ENCODE assay signal across 23 cellular contexts in genomic region chr1:61922950-61923480, GRCh38.
DNase-seq lines count a peak whose midpoint lies in the region; ATAC-seq and TF ChIP-seq lines count a peak whose summit lies in the region.
"Had no signal": no experiment of that assay in that cellular context is flagged by ENCODE, and none has a peak within 500 bp of the region (broad histone marks: within the 10 kb centered on the region; RNA-seq: fewer than 3 reads in every experiment).

No MANE protein-coding gene starts in this region.

- no peak overlapping the region for H4K91ac ChIP-seq in trophoblast cell (ENCODE audit: low read depth, low read length)

- TF ChIP-seq CTCF in Panc1 (IDR thresholded peaks at IDR 0.05), result no peak
- TF ChIP-seq CTCF in endodermal cell (conservative IDR thresholded peaks at IDR 0.05), result no peak
- no peak for TF ChIP-seq CTCF in smooth muscle cell (IDR thresholded peaks at IDR 0.05; ENCODE audit: borderline replicate concordance, insufficient read depth, poor library complexity, severe bottlenecking)

- H2BK12ac ChIP-seq in trophoblast cell (ENCODE audit: low read length), result no peak overlapping the region

- H3K27ac ChIP-seq in Panc1 (ENCODE audit: low read length) (no peak overlapping the region), endodermal cell (ENCODE audit: low read depth, low read length) (no peak overlapping the region), trophoblast cell (ENCODE audit: low read depth, low read length) (no peak overlapping the region), smooth muscle cell (ENCODE audit: low read depth) (no peak overlapping the region)
- H3K27ac ChIP-seq: 22Rv1; A549; BLaER1 treated with 17β-estradiol and CSF1 and Interleukin-3, amounts not matched to agents 10 nM and 100 nM had no signal

- POLR2A ChIA-PET in Panc1 (lab: Charles Lee), result no interaction called here

- H3K27me3 Mint-ChIP-seq in endodermal cell (ENCODE audit: insufficient read depth), result no peaks in the 10 kb centered on the region
- H3K27me3 Mint-ChIP-seq: CD4-positive, alpha-beta T cell; CD8-positive, alpha-beta memory T cell had no signal

- H3K9ac ChIP-seq in endodermal cell (ENCODE audit: extremely low read depth, low read length, poor library complexity, severe bottlenecking) (no peak overlapping the region), trophoblast cell (ENCODE audit: low read length) (no peak overlapping the region), smooth muscle cell (ENCODE audit: low read depth) (no peak overlapping the region)
- H3K9ac ChIP-seq: BLaER1 treated with 17β-estradiol and CSF1 and Interleukin-3, amounts not matched to agents 10 nM and 100 nM had no signal

- in situ Hi-C loops in Panc1 (cut with HindIII; ENCODE audit: low pct_unique_long_range_greater_than_20kb, low sequenced_read_pairs), result no loop called here

- intact Hi-C loops in Panc1 (cut with micrococcal nuclease; ENCODE audit: unreplicated experiment), result no loop called here

- DNase-seq in Panc1 (ENCODE audit: low read depth, low spot score) (no peak), endodermal cell (no peak), trophoblast cell (peak; percentile 60 to 91), 8988T (no peak), smooth muscle cell (lab: John Stamatoyannopoulos, UW; ENCODE audit: unreplicated experiment) (no peak), NCI-H1436 treated with DMSO at 0.1 percent for 48 hours (lab: John Stamatoyannopoulos, UW) (no peak)
- DNase-seq: ACHN; AML-193; BE2C; CD4-positive, alpha-beta T cell; CD8-positive, alpha-beta memory T cell; DMS 273 treated with DMSO at 0.1 percent for 48 hours; DMS53; DMS79 treated with DMSO at 0.1 percent for 48 hours; GF-D8; GOT3 had no signal

- CTCF ChIA-PET in Panc1 (lab: Charles Lee), result no interaction called here

- no peak overlapping the region for H2AK5ac ChIP-seq in trophoblast cell (ENCODE audit: low read length)

- H2AFZ ChIP-seq in trophoblast cell (ENCODE audit: insufficient read depth, low read length, poor library complexity) (no peak overlapping the region), smooth muscle cell (ENCODE audit: low read depth) (no peak overlapping the region)

- no peaks in the 10 kb centered on the region for H3K9me3 ChIP-seq in Panc1 (ENCODE audit: control insufficient read depth, insufficient read depth, low read depth, low read length)
- H3K9me3 ChIP-seq in endodermal cell (ENCODE audit: control insufficient read depth, low read length), result peaks cover 11% of the 10 kb centered on the region
- H3K9me3 ChIP-seq in trophoblast cell (ENCODE audit: insufficient read depth, low read depth, low read length), result no peaks in the 10 kb centered on the region
- no peaks in the 10 kb centered on the region for H3K9me3 ChIP-seq in smooth muscle cell (replicated peaks; ENCODE audit: low read depth)
- H3K9me3 ChIP-seq: A549; BE2C; BLaER1 treated with 17β-estradiol and CSF1 and Interleukin-3, amounts not matched to agents 10 nM and 100 nM; HAP-1 had no signal

- H4K12ac ChIP-seq in trophoblast cell (ENCODE audit: low read depth, low read length), result no peak overlapping the region

- H2BK5ac ChIP-seq in trophoblast cell (ENCODE audit: low read depth, low read length, poor library complexity), result no peak overlapping the region

- no peaks in the 10 kb centered on the region for H3F3A ChIP-seq in smooth muscle cell (ENCODE audit: low read depth)

- 100% methylated on average over 2 of the region's 3 CpGs; no CpG with 5 or more reads in 1 of the 2 experiments for WGBS in endodermal cell (ENCODE audit: insufficient coverage in 1 of 2, insufficient read length in 1 of 2), 2 experiments
- no CpG with 5 or more reads among the region's 3 CpGs for WGBS in trophoblast cell (ENCODE audit: extremely low coverage, insufficient coverage, insufficient read length)
- WGBS in smooth muscle cell (ENCODE audit: low lambda C conversion rate), result 94% methylated on average over 3 of the region's 3 CpGs

- no peaks in the 10 kb centered on the region for H3K36me3 ChIP-seq in Panc1 (ENCODE audit: control insufficient read depth, insufficient read depth, low read length)
- H3K36me3 ChIP-seq in endodermal cell (ENCODE audit: control insufficient read depth, insufficient read depth, low read length), result peaks cover 13% of the 10 kb centered on the region
- H3K36me3 ChIP-seq in trophoblast cell (ENCODE audit: control insufficient read depth in 1 of 2, insufficient read depth in 2 of 2, low read length in 2 of 2), result peaks cover 4 to 6% of the 10 kb centered on the region in 2 experiments
- no peaks in the 10 kb centered on the region for H3K36me3 ChIP-seq in smooth muscle cell (ENCODE audit: low read depth)
- H3K36me3 ChIP-seq: BE2C; BLaER1 treated with 17β-estradiol and CSF1 and Interleukin-3, amounts not matched to agents 10 nM and 100 nM; HAP-1 had no signal

- H3K4me2 ChIP-seq in trophoblast cell (ENCODE audit: low read length), result no peak overlapping the region
- H3K4me2 ChIP-seq in smooth muscle cell, result no peak overlapping the region
- H3K4me2 ChIP-seq: A549; BLaER1 treated with 17β-estradiol and CSF1 and Interleukin-3, amounts not matched to agents 10 nM and 100 nM had no signal

- H3K9me3 Mint-ChIP-seq in endodermal cell, result peaks cover 6% of the 10 kb centered on the region
- H3K9me3 Mint-ChIP-seq: CD4-positive, alpha-beta T cell had no signal

- no peak overlapping the region for H4K8ac ChIP-seq in trophoblast cell (ENCODE audit: low read depth, low read length)

- H3K4me1 ChIP-seq in Panc1 (ENCODE audit: control insufficient read depth, insufficient read depth, low read length) (no peaks in the 10 kb centered on the region), endodermal cell (ENCODE audit: control insufficient read depth, insufficient read depth, low read length) (no peaks in the 10 kb centered on the region), trophoblast cell (ENCODE audit: control insufficient read depth in 1 of 2, insufficient read depth in 2 of 2, low read length in 2 of 2) (no peaks in the 10 kb centered on the region), smooth muscle cell (ENCODE audit: low read depth) (no peaks in the 10 kb centered on the region)
- H3K4me1 ChIP-seq: A549; BE2C; BLaER1 treated with 17β-estradiol and CSF1 and Interleukin-3, amounts not matched to agents 10 nM and 100 nM had no signal

- no peaks in the 10 kb centered on the region for H4K20me1 ChIP-seq in smooth muscle cell (ENCODE audit: low read depth)
- H4K20me1 ChIP-seq: BLaER1 treated with 17β-estradiol and CSF1 and Interleukin-3, amounts not matched to agents 10 nM and 100 nM had no signal

- H3K18ac ChIP-seq in trophoblast cell (ENCODE audit: low read length), result no peak overlapping the region

- no peak overlapping the region for H3K4me3 ChIP-seq in Panc1 (ENCODE audit: low read depth in 2 of 2, low read length in 2 of 2)
- no peak overlapping the region for H3K4me3 ChIP-seq in endodermal cell (ENCODE audit: low read length)
- no peak overlapping the region for H3K4me3 ChIP-seq in trophoblast cell (ENCODE audit: low read depth, low read length)
- H3K4me3 ChIP-seq in smooth muscle cell, result no peak overlapping the region
- H3K4me3 ChIP-seq: A549; BLaER1 treated with 17β-estradiol and CSF1 and Interleukin-3, amounts not matched to agents 10 nM and 100 nM; HAP-1 had no signal

- no peaks in the 10 kb centered on the region for H3K79me2 ChIP-seq in trophoblast cell (ENCODE audit: control insufficient read depth, insufficient read depth, low read length, poor library complexity)
- no peaks in the 10 kb centered on the region for H3K79me2 ChIP-seq in smooth muscle cell (ENCODE audit: low read depth)

- H3K79me1 ChIP-seq in trophoblast cell (ENCODE audit: low read length), result no peaks in the 10 kb centered on the region

- H3K14ac ChIP-seq in trophoblast cell (ENCODE audit: low read length), result no peak overlapping the region

- peak overlapping the region; percentile 6 for H3K27ac Mint-ChIP-seq in endodermal cell
- H3K27ac Mint-ChIP-seq: CD14-positive monocyte; CD4-positive, alpha-beta T cell had no signal

- no peak overlapping the region for H3K4me3 Mint-ChIP-seq in endodermal cell
- H3K4me3 Mint-ChIP-seq: CD14-positive monocyte; CD4-positive, alpha-beta T cell; CD8-positive, alpha-beta memory T cell had no signal

- peaks cover 6% of the 10 kb centered on the region for H3K4me1 Mint-ChIP-seq in endodermal cell
- H3K4me1 Mint-ChIP-seq: CD14-positive monocyte; CD8-positive, alpha-beta memory T cell had no signal

- H3K23ac ChIP-seq in trophoblast cell (ENCODE audit: low read length), result no peak overlapping the region

- BruUV-seq in Panc1 (replicated peaks; lab: Mats Ljungman, UMichigan), result TSS peak; percentile 20

- H3K36me3 Mint-ChIP-seq in endodermal cell (ENCODE audit: low read depth), result peaks cover 44% of the 10 kb centered on the region
- H3K36me3 Mint-ChIP-seq: CD14-positive monocyte had no signal

- no peak overlapping the region for H2BK120ac ChIP-seq in trophoblast cell (ENCODE audit: insufficient read depth, low read length, poor library complexity)

- ATAC-seq in GM21619 (IDR thresholded peaks at IDR 0.05; ENCODE audit: unreplicated experiment) (peak; percentile 47), Panc1 (no peak), GM19463 (IDR thresholded peaks at IDR 0.05; ENCODE audit: unreplicated experiment) (no peak)
- ATAC-seq: A549 had no signal

- no peaks in the 10 kb centered on the region for H3K27me3 ChIP-seq in Panc1 (ENCODE audit: control insufficient read depth, insufficient read depth, low read length)
- H3K27me3 ChIP-seq in endodermal cell (ENCODE audit: control insufficient read depth, insufficient read depth, low read length, poor library complexity, severe bottlenecking), result no peaks in the 10 kb centered on the region
- no peaks in the 10 kb centered on the region for H3K27me3 ChIP-seq in trophoblast cell (ENCODE audit: insufficient read depth, low read length)
- H3K27me3 ChIP-seq in smooth muscle cell (ENCODE audit: low read depth), result no peaks in the 10 kb centered on the region
- H3K27me3 ChIP-seq: BE2C; BLaER1 treated with 17β-estradiol and CSF1 and Interleukin-3, amounts not matched to agents 10 nM and 100 nM had no signal

- no peak overlapping the region for H3K4ac ChIP-seq in trophoblast cell (ENCODE audit: low read depth, low read length)

Comparison
In these comparisons a context has a peak if more than half of its experiments do, and no peak if none do; other contexts are left out.
1. DNase-seq: peak in trophoblast cell (2 of 2); none in Panc1 (single experiment), endodermal cell (single experiment), 8988T (single experiment), smooth muscle cell (single experiment) and NCI-H1436 treated with DMSO at 0.1 percent for 48 hours (single experiment).